ENCODE assay signal across 9 cellular contexts in genomic region chr9:70043689-70044449, GRCh38. TPM values are rescaled to one million over a fixed set of nuclear protein-coding genes. Genes with fewer than 3 reads are reported as not detected.
DNase-seq lines count a peak whose midpoint lies in the region; ATAC-seq, FAIRE-seq and TF ChIP-seq lines count a peak whose summit lies in the region.
"Had no signal": no experiment of that assay in that cellular context is flagged by ENCODE, and none has a peak within 500 bp of the region (broad histone marks: within the 10 kb centered on the region; RNA-seq: fewer than 3 reads in every experiment).

TSS of gene MAMDC2 (plus strand) at chr9:70043848. CDS start at chr9:70044198, 350 bp downstream.

- FAIRE-seq in HepG2 (lab: Jason Lieb, UNC): no peak

- H3K36me3 ChIP-seq in HepG2 (replicated peaks in 1 of 2; ENCODE audit: control insufficient read depth in 1 of 2, insufficient read depth in 2 of 2, low read length in 2 of 2) (no peaks in the 10 kb centered on the region), stomach (no peaks in the 10 kb centered on the region)

- TF ChIP-seq POLR2A in HepG2 (IDR thresholded peaks at IDR 0.05; ENCODE audit: insufficient read depth in 1 of 2, low read depth in 2 of 2, low read length in 2 of 2) (no peak), stomach (IDR thresholded peaks at IDR 0.05) (no peak)

- no peak for ATAC-seq in activated CD4-positive, alpha-beta T cell treated with anti-CD3 and anti-CD28 coated beads for 36 hours
- peak; percentile 88 for ATAC-seq in HepG2
- ATAC-seq in GM18868 (IDR thresholded peaks at IDR 0.05; ENCODE audit: unreplicated experiment): no peak
- ATAC-seq in GM19023 (IDR thresholded peaks at IDR 0.05; ENCODE audit: unreplicated experiment): no peak

- CTCF ChIA-PET in activated CD4-positive, alpha-beta T cell treated with anti-CD3 and anti-CD28 coated beads for 36 hours (lab: Charles Lee): interaction anchor here (0.5 kb wide), 1 partner anchor 11 kb away, joined by 3 read pairs; no protein-coding TSS in a partner anchor
- CTCF ChIA-PET in HepG2 (lab: Yijun Ruan, JAX; ENCODE audit: low intra/inter-chr PET ratio, low total read pairs): no interaction called here

- no peaks in the 10 kb centered on the region for H3K9me3 Mint-ChIP-seq in activated CD4-positive, alpha-beta T cell treated with anti-CD3 and anti-CD28 coated beads for 36 hours (ENCODE audit: low read depth)

- H3K4me1 ChIP-seq in HepG2 (ENCODE audit: insufficient read depth, low read length) (no peaks in the 10 kb centered on the region), stomach (peaks cover 7 to 69% (median 44%) of the 10 kb centered on the region in 4 donors)

- H4K20me1 ChIP-seq in HepG2 (ENCODE audit: insufficient read depth, low read length): no peaks in the 10 kb centered on the region; the same call in 1 of the 2 replicates

- no peak within 1 kb of the TSS for H2AFZ ChIP-seq in HepG2 (ENCODE audit: low read length)

- DNase-seq in activated CD4-positive, alpha-beta T cell treated with anti-CD3 and anti-CD28 coated beads for 36 hours: peak; percentile 8
- no peak for DNase-seq in activated CD4-positive, alpha-beta T cell treated with anti-CD3 and anti-CD28 coated beads for 48 hours
- peak; percentile 78 for DNase-seq in coronary artery (ENCODE audit: low spot score)
- DNase-seq in HepG2 (ENCODE audit: low spot score): no peak
- peak; percentile 27 for DNase-seq in stomach
- DNase-seq in NCI-H1436 (lab: John Stamatoyannopoulos, UW): no peak

- H3K27ac ChIP-seq in coronary artery (peak within 1 kb of the TSS; percentile 68 to 88), HepG2 (ENCODE audit: extremely low read length, insufficient read depth, low read length) (no peak within 1 kb of the TSS), stomach (peak within 1 kb of the TSS; percentile 16 to 88 (median 82))

- H3K9ac ChIP-seq in HepG2 (ENCODE audit: insufficient read depth, low read depth, low read length): no peak within 1 kb of the TSS

- BruUV-seq in HepG2 (replicated peaks; lab: Mats Ljungman, UMichigan): no TSS peak

- H3K36me3 Mint-ChIP-seq in activated CD4-positive, alpha-beta T cell treated with anti-CD3 and anti-CD28 coated beads for 36 hours (ENCODE audit: low read depth): no peaks in the 10 kb centered on the region

- TF ChIP-seq EP300 in HepG2 (IDR thresholded peaks at IDR 0.05; ENCODE audit: low read depth in 2 of 2, low read length in 2 of 2) (no peak), HepG2 (CRISPR knock-in tag; IDR thresholded peaks at IDR 0.05; ENCODE audit: borderline replicate concordance) (no peak), stomach (IDR thresholded peaks at IDR 0.05) (no peak)

- WGBS in HepG2 (ENCODE audit: low lambda C conversion rate): no CpG with 5 or more reads among the region's 52 CpGs
- 1 to 4% (median 3%) methylated on average over 30 to 52 of the region's 52 CpGs for WGBS in stomach, 5 donors

- H3K4me3 ChIP-seq in coronary artery: peak within 1 kb of the TSS; percentile 89
- H3K4me3 ChIP-seq in HepG2 (replicated peaks in 1 of 3; ENCODE audit: insufficient read depth in 1 of 3, low read depth in 2 of 3, low read length in 3 of 3): 0 out of 6 replicates have a peak within 1 kb of the TSS, but pooled peaks of 1 of the 3 experiments have one; percentile 25
- peak within 1 kb of the TSS; percentile 53 to 68 (median 61) for H3K4me3 ChIP-seq in stomach

- no peak within 1 kb of the TSS for H3K27ac Mint-ChIP-seq in activated CD4-positive, alpha-beta T cell treated with anti-CD3 and anti-CD28 coated beads for 36 hours

- intact Hi-C loops in activated CD4-positive, alpha-beta T cell treated with anti-CD3 and anti-CD28 coated beads for 36 hours (cut with DNase I, micrococcal nuclease): no loop called here
- intact Hi-C loops in HepG2 (cut with micrococcal nuclease; ENCODE audit: unreplicated experiment): no loop called here
- intact Hi-C loops in stomach (cut with DNase I; ENCODE audit: low total_unique reads): no loop called here

- TF ChIP-seq CTCF in coronary artery (IDR thresholded peaks at IDR 0.05) (no peak), HepG2 (CRISPR knock-in tag; IDR thresholded peaks at IDR 0.05) (no peak), stomach (IDR thresholded peaks at IDR 0.05) (no peak)

- peaks cover 8% of the 10 kb centered on the region for H3K4me1 Mint-ChIP-seq in activated CD4-positive, alpha-beta T cell treated with anti-CD3 and anti-CD28 coated beads for 36 hours

- in situ Hi-C loops in HepG2 (cut with HindIII; ENCODE audit: extremely low pct_ligation_motif_present, low pct_unique_long_range_greater_than_20kb): no loop called here

- H3K27me3 ChIP-seq in HepG2 (ENCODE audit: control insufficient read depth in 1 of 2, insufficient read depth in 2 of 2, low read length in 2 of 2) (peaks cover 9 to 55% of the 10 kb centered on the region in 2 experiments), stomach (peaks cover 0 to 20% (median 8%) of the 10 kb centered on the region in 3 donors)

- H3K9me3 ChIP-seq in HepG2 (ENCODE audit: low read length) (no peaks in the 10 kb centered on the region), stomach (no peaks in the 10 kb centered on the region)

- no peaks in the 10 kb centered on the region for H3K79me2 ChIP-seq in HepG2 (ENCODE audit: insufficient read depth, low read length)

- no peak within 1 kb of the TSS for H3K4me3 Mint-ChIP-seq in activated CD4-positive, alpha-beta T cell treated with anti-CD3 and anti-CD28 coated beads for 36 hours

- no peak for TF ChIP-seq RAD21 in HepG2 (CRISPR knock-in tag; IDR thresholded peaks at IDR 0.05)

- peaks cover 39% of the 10 kb centered on the region for H3K27me3 Mint-ChIP-seq in activated CD4-positive, alpha-beta T cell treated with anti-CD3 and anti-CD28 coated beads for 36 hours

- H3K4me2 ChIP-seq in HepG2 (ENCODE audit: low read depth, low read length): peak within 1 kb of the TSS; percentile 37; the same call in 1 of the 2 replicates

- POLR2A ChIA-PET in activated CD4-positive, alpha-beta T cell treated with anti-CD3 and anti-CD28 coated beads for 36 hours (lab: Charles Lee): no interaction called here
- POLR2A ChIA-PET in HepG2 (lab: Yijun Ruan, JAX): no interaction called here

TF ChIP-seq in HepG2, 621 proteins besides CTCF, POLR2A, EP300 and RAD21 (continues in another document):
- TF ChIP-seq CEBPZ (IDR thresholded peaks at IDR 0.05; ENCODE audit: low read length): no peak

RNA-seq across cellular contexts. Expression of gene MAMDC2, which starts in this region (rescaled TPM):
- not detected for total RNA-seq in activated CD4-positive, alpha-beta T cell treated with anti-CD3 and anti-CD28 coated beads for 36 hours
- not detected in 2 replicates for total RNA-seq in HepG2 (2016; rRNA removed; fragmentation: Illumina TruSeq; extraction: Trizol)
- total RNA-seq in HepG2 (2016; cell fraction: cytosol; rRNA removed; fragmentation: Illumina TruSeq; extraction: Trizol; ENCODE audit: low read depth): not detected in 2 replicates
- total RNA-seq in HepG2 (2016; cell fraction: insoluble cytoplasmic fraction; rRNA removed; fragmentation: Illumina TruSeq; extraction: Trizol): not detected in 2 replicates
- not detected in 2 replicates for total RNA-seq in HepG2 (2016; cell fraction: membrane; rRNA removed; fragmentation: Illumina TruSeq; extraction: Trizol)
- not detected in 2 replicates for total RNA-seq in HepG2 (2016; cell fraction: nucleus; rRNA removed; fragmentation: Illumina TruSeq; extraction: Trizol)
- 0.03 TPM in 1 of 2 replicates, not detected in the other for polyA plus RNA-seq in HepG2 (2011; rRNA removed)
- polyA plus RNA-seq in HepG2 (2011; cell fraction: cytosol; rRNA removed): 0.01 TPM in 1 of 2 replicates, not detected in the other
- polyA plus RNA-seq in HepG2 (2011; cell fraction: nucleus; rRNA removed): not detected in 2 replicates
- not detected in 2 replicates for polyA plus RNA-seq in HepG2 (2012)
- polyA plus RNA-seq in HepG2 (2016; cell fraction: cytosol; fragmentation: Illumina TruSeq; extraction: Trizol; ENCODE audit: low read depth): not detected in 2 replicates
- not detected in 2 replicates for polyA plus RNA-seq in HepG2 (2016; cell fraction: insoluble cytoplasmic fraction; fragmentation: Illumina TruSeq; extraction: Trizol; ENCODE audit: low read depth)
- polyA plus RNA-seq in HepG2 (2016; cell fraction: membrane; fragmentation: Illumina TruSeq; extraction: Trizol; ENCODE audit: low read depth): not detected in 2 replicates
- polyA plus RNA-seq in HepG2 (2016; cell fraction: nucleus; fragmentation: Illumina TruSeq; extraction: Trizol; ENCODE audit: insufficient read depth, low read depth): not detected in 2 replicates
- 0.19 TPM in 1 of 2 replicates, not detected in the other for polyA minus RNA-seq in HepG2 (2011; rRNA and poly(A)+ RNA removed; ENCODE audit: low replicate concordance)
- not detected in 2 replicates for polyA minus RNA-seq in HepG2 (2011; cell fraction: cytosol; rRNA and poly(A)+ RNA removed)
- not detected in 2 replicates for polyA minus RNA-seq in HepG2 (2011; cell fraction: nucleus; rRNA and poly(A)+ RNA removed)
- 10 to 100 TPM in 4 of 5 donors, 1 to 10 TPM in 1; 7.2 to 91.4 (median 42.4) TPM for total RNA-seq in stomach
- 10 to 100 TPM in 2 of 3 donors, 1 to 10 TPM in 1; 7.0 to 16.2 (median 12.0) TPM for polyA plus RNA-seq in stomach
- total RNA-seq: T-helper 1 cell treated with Interleukin-12 subunit alpha and Interleukin-12 subunit beta and Interleukin-4 antibody, amounts not matched to agents 30 ng/mL and 1 ng/mL, for 36 hours had no signal

Comparison
In these comparisons a context has a peak if more than half of its experiments do, and no peak if none do; other contexts are left out.
1. RNA of gene MAMDC2 (total RNA-seq): 7.2 to 91.4 TPM in stomach; not detected in activated CD4-positive, alpha-beta T cell treated with anti-CD3 and anti-CD28 coated beads for 36 hours and not detected in HepG2; every median in the first group is over 4 times any median in the second.
2. RNA of gene MAMDC2 (polyA plus RNA-seq): 7.0 to 16.2 TPM in stomach; 0.01 to 0.03 TPM in HepG2; every median in the first group is over 4 times any median in the second.
3. Peak in DNase-seq in activated CD4-positive, alpha-beta T cell treated with anti-CD3 and anti-CD28 coated beads for 36 hours; RNA of the gene not detected or under 1 TPM.
4. Peak in ATAC-seq and H3K4me2 ChIP-seq in HepG2; RNA of the gene not detected or under 1 TPM.
5. DNase-seq: peak in coronary artery (single experiment) and stomach (single experiment); none in activated CD4-positive, alpha-beta T cell treated with anti-CD3 and anti-CD28 coated beads for 48 hours (single experiment), HepG2 (single experiment) and NCI-H1436 (single experiment).